In the genomic region with DNA sequence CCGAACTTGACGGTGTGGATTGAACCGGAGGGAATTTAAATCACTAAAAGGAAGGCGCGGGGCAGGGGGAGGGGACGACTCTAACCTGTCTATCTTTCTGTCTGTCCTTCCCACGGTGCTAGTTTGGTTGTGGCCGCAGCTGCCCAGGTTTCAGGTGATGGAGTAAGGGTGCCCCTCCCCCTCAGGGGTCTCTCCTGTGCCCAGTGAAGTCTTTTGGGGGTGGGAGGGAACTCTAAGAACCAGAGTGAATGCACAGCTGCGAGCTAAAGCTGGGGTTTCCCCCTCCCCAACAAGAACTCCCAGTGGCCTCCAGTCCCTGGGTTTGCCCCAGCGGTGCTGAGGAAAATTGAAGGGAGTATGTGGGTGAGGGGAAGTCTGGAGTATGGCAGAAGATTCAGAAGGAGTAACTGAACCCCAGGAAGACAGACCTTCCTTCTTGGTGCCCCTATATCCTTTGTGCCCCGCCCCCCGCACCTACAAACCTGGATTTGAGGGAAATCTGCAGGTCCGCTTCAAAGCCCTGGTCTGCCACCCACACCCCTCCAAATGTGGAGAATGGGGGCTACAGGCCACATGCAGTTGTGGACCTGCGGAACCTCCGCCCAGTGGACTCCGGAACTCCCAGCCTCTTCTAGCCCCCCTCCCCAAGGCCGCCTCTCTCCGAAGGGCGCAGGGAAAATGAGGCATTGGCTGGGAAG, we compare ENCODE assay signal across 9 cellular contexts. TPM values are rescaled to one million over a fixed set of nuclear protein-coding genes. Genes with fewer than 3 reads are reported as not detected.
A peak's percentile ranks its signal among the peaks of the same experiment; 100 is the strongest.
DNase-seq lines count a peak whose midpoint lies in the region; ATAC-seq and TF ChIP-seq lines count a peak whose summit lies in the region.
"Had no signal": no experiment of that assay in that cellular context is flagged by ENCODE, and none has a peak within 500 bp of the region (broad histone marks: within the 10 kb centered on the region; RNA-seq: fewer than 3 reads in every experiment).

No MANE protein-coding gene starts in this region.

- peaks cover 98% of the 10 kb centered on the region for H3K27me3 ChIP-seq in RWPE2 (ENCODE audit: insufficient read depth, poor library complexity, severe bottlenecking)
- peaks cover 5% of the 10 kb centered on the region for H3K27me3 ChIP-seq in right cardiac atrium (ENCODE audit: control insufficient read depth, insufficient read depth)
- peaks cover 100% of the 10 kb centered on the region for H3K27me3 ChIP-seq in smooth muscle cell (ENCODE audit: low read depth)

- peak overlapping the region; percentile 29 for H3K4me3 ChIP-seq in RWPE2 (ENCODE audit: severe bottlenecking)
- H3K4me3 ChIP-seq in right cardiac atrium (ENCODE audit: low read length), result peak overlapping the region; percentile 71
- H3K4me3 ChIP-seq in smooth muscle cell, result peak overlapping the region; percentile 49

- H3K9me3 ChIP-seq in RWPE2 (ENCODE audit: severe bottlenecking), result no peaks in the 10 kb centered on the region
- no peaks in the 10 kb centered on the region for H3K9me3 ChIP-seq in right cardiac atrium (ENCODE audit: control insufficient read depth, low read length)
- H3K9me3 ChIP-seq in smooth muscle cell (replicated peaks; ENCODE audit: low read depth), result no peaks in the 10 kb centered on the region

- no peaks in the 10 kb centered on the region for H3K4me1 ChIP-seq in RWPE2 (ENCODE audit: insufficient read depth, poor library complexity, severe bottlenecking)
- H3K4me1 ChIP-seq in right cardiac atrium (ENCODE audit: control insufficient read depth, insufficient read depth, low read length), result peaks cover 3% of the 10 kb centered on the region
- H3K4me1 ChIP-seq in smooth muscle cell (ENCODE audit: low read depth), result peaks cover 7% of the 10 kb centered on the region

- peak; percentile 27 for DNase-seq in DMS79 treated with DMSO at 0.1 percent for 48 hours (lab: John Stamatoyannopoulos, UW)
- no peak for DNase-seq in DMS79 (lab: John Stamatoyannopoulos, UW)
- DNase-seq in RWPE2 (ENCODE audit: low spot score), result no peak
- DNase-seq in right cardiac atrium, result no peak
- no peak for DNase-seq in smooth muscle cell (lab: John Stamatoyannopoulos, UW; ENCODE audit: unreplicated experiment)
- no peak for DNase-seq in NCI-H2107 treated with DMSO at 0.1 percent for 48 hours (lab: John Stamatoyannopoulos, UW; ENCODE audit: unreplicated experiment)
- no peak for DNase-seq in GF-D8 (lab: John Stamatoyannopoulos, UW)
- DNase-seq in nucleus accumbens (lab: John Stamatoyannopoulos, UW), result no peak

- peak overlapping the region; percentile 84 for H2AFZ ChIP-seq in smooth muscle cell (ENCODE audit: low read depth)

- ATAC-seq in RWPE2 (ENCODE audit: low read depth) (no peak), right cardiac atrium (no peak)

- intact Hi-C loops in right cardiac atrium (cut with DNase I), result no loop called here

- no peaks in the 10 kb centered on the region for H3F3A ChIP-seq in smooth muscle cell (ENCODE audit: low read depth)

- H3K27ac ChIP-seq in RWPE2 (ENCODE audit: poor library complexity, severe bottlenecking) (peak overlapping the region; percentile 34), right cardiac atrium (ENCODE audit: low read length) (no peak overlapping the region), smooth muscle cell (ENCODE audit: low read depth) (peak overlapping the region; percentile 21)

- no peaks in the 10 kb centered on the region for H4K20me1 ChIP-seq in smooth muscle cell (ENCODE audit: low read depth)

- peak overlapping the region; percentile 63 for H3K9ac ChIP-seq in smooth muscle cell (ENCODE audit: low read depth)

- H3K4me2 ChIP-seq in smooth muscle cell, result peak overlapping the region; percentile 89

- no peak for TF ChIP-seq CTCF in RWPE2 (IDR thresholded peaks at IDR 0.05; ENCODE audit: poor library complexity, severe bottlenecking)
- TF ChIP-seq CTCF in smooth muscle cell (IDR thresholded peaks at IDR 0.05; ENCODE audit: borderline replicate concordance, insufficient read depth, poor library complexity, severe bottlenecking), result no peak

- 37% methylated on average over 19 of the region's 19 CpGs for WGBS in right cardiac atrium
- 22% methylated on average over 19 of the region's 19 CpGs for WGBS in smooth muscle cell (ENCODE audit: low lambda C conversion rate)

- no peaks in the 10 kb centered on the region for H3K36me3 ChIP-seq in RWPE2 (ENCODE audit: low read depth)
- H3K36me3 ChIP-seq in smooth muscle cell (ENCODE audit: low read depth), result no peaks in the 10 kb centered on the region

- no peaks in the 10 kb centered on the region for H3K79me2 ChIP-seq in smooth muscle cell (ENCODE audit: low read depth)

RNA-seq across cellular contexts. Expression of gene HOXC9, which starts 3.6 kb away (rescaled TPM):
- under 1 TPM in 1 of 4 donors, not detected in 3; 0.15 TPM for total RNA-seq in right cardiac atrium
- not detected for polyA plus RNA-seq in right cardiac atrium
- total RNA-seq in smooth muscle cell, result 0.54 and 1.2 TPM in 2 replicates
- polyA plus RNA-seq in smooth muscle cell, result 2.5 and 2.7 TPM in 2 replicates
- total RNA-seq: temporal lobe had no signal

RNA-seq across cellular contexts. Expression of gene HOXC10, which starts 11.4 kb away (rescaled TPM):
- total RNA-seq in right cardiac atrium (not detected), smooth muscle cell (not detected in 2 replicates)
- polyA plus RNA-seq in right cardiac atrium (not detected), smooth muscle cell (0.66 and 0.67 TPM in 2 replicates)
- total RNA-seq: temporal lobe had no signal

RNA-seq across cellular contexts. Expression of gene HOXC8, which starts 12.4 kb away (rescaled TPM):
- not detected for total RNA-seq in right cardiac atrium
- polyA plus RNA-seq in right cardiac atrium, result not detected
- 1.4 and 1.6 TPM in 2 replicates for total RNA-seq in smooth muscle cell
- polyA plus RNA-seq in smooth muscle cell, result 3.8 and 4.4 TPM in 2 replicates
- total RNA-seq: temporal lobe had no signal

RNA-seq across cellular contexts. Expression of gene HOTAIR, which starts 21.6 kb away (rescaled TPM):
- not detected for total RNA-seq in right cardiac atrium
- polyA plus RNA-seq in right cardiac atrium, result not detected
- total RNA-seq in smooth muscle cell, result not detected in 2 replicates
- polyA plus RNA-seq in smooth muscle cell, result 0.43 and 0.51 TPM in 2 replicates
- total RNA-seq: temporal lobe had no signal

RNA-seq across cellular contexts. Expression of gene HOXC11, which starts 23.4 kb away (rescaled TPM):
- total RNA-seq in right cardiac atrium (not detected), smooth muscle cell (0.27 and 0.72 TPM in 2 replicates)
- polyA plus RNA-seq in right cardiac atrium (not detected), smooth muscle cell (0.23 and 0.25 TPM in 2 replicates)
- total RNA-seq: temporal lobe had no signal
